ENCODE assay signal across 13 cellular contexts in the genomic region with DNA sequence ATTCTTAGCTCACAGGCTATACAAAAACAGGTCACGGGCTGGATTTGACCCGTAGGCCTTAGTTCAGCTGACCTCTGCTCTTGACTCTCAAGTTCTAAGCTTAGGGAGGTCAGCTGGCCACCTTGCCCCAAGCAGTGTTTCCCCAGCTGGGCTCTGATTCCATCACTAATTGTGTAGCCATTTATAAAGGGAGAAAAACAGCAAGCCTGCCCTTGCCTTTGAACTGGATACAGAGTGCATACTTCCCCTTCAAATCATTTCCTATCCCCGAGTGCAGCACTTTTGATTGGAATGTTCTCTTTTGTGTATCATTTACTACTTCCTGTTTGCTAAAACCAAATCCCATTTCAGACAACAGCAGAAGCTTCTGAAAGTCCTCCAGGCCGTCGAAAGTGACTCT.
DNase-seq lines count a peak whose midpoint lies in the region; ATAC-seq and TF ChIP-seq lines count a peak whose summit lies in the region.
"Had no signal": no experiment of that assay in that cellular context is flagged by ENCODE, and none has a peak within 500 bp of the region (broad histone marks: within the 10 kb centered on the region; RNA-seq: fewer than 3 reads in every experiment).

No MANE protein-coding gene starts in this region.

- no peaks in the 10 kb centered on the region for H3K4me1 Mint-ChIP-seq in immature natural killer cell
- H3K4me1 Mint-ChIP-seq: central memory CD8-positive, alpha-beta T cell had no signal

- no peak for TF ChIP-seq POLR2A in GM18505 (IDR thresholded peaks at IDR 0.05; ENCODE audit: borderline replicate concordance, extremely low read depth, insufficient read depth, insufficient read length)

- no peaks in the 10 kb centered on the region for H3K27me3 ChIP-seq in AG04450 (ENCODE audit: control insufficient read depth, insufficient read depth, low read length)
- H3K27me3 ChIP-seq in hepatocyte, result no peaks in the 10 kb centered on the region

- peak overlapping the region; percentile 3 for H3K27ac ChIP-seq in AG04450 (ENCODE audit: low read depth, low read length)
- peak overlapping the region; percentile 54 for H3K27ac ChIP-seq in mesodermal cell (ENCODE audit: low read depth, low read length, severe bottlenecking)
- H3K27ac ChIP-seq in hepatocyte, result no peak overlapping the region
- H3K27ac ChIP-seq: epithelial cell of prostate had no signal

- H4K20me1 ChIP-seq in hepatocyte (ENCODE audit: insufficient read depth, poor library complexity, severe bottlenecking), result no peaks in the 10 kb centered on the region

- H2AFZ ChIP-seq in hepatocyte, result no peak overlapping the region

- no peak overlapping the region for H3K4me3 ChIP-seq in AG04450 (ENCODE audit: low read depth, low read length)
- no peak overlapping the region for H3K4me3 ChIP-seq in mesodermal cell (ENCODE audit: extremely low read depth, insufficient read depth, low read length, poor library complexity, severe bottlenecking)
- H3K4me3 ChIP-seq in hepatocyte, result no peak overlapping the region
- H3K4me3 ChIP-seq: skin epidermis had no signal

- no peak overlapping the region for H3K27ac Mint-ChIP-seq in immature natural killer cell

- H3K36me3 ChIP-seq in mesodermal cell (ENCODE audit: control insufficient read depth, insufficient read depth, low read length), result peaks cover 17% of the 10 kb centered on the region
- H3K36me3 ChIP-seq in hepatocyte (replicated peaks; ENCODE audit: insufficient read depth, low read depth), result no peaks in the 10 kb centered on the region

- no peaks in the 10 kb centered on the region for H3K9me3 Mint-ChIP-seq in immature natural killer cell
- H3K9me3 Mint-ChIP-seq: central memory CD8-positive, alpha-beta T cell had no signal

- TF ChIP-seq CTCF in AG04450 (IDR thresholded peaks at IDR 0.05; ENCODE audit: low read depth, low read length), result no peak
- no peak for TF ChIP-seq CTCF in hepatocyte (IDR thresholded peaks at IDR 0.05; ENCODE audit: poor library complexity)

- no peak overlapping the region for H3K4me2 ChIP-seq in hepatocyte

- WGBS in mesodermal cell (ENCODE audit: insufficient coverage in 2 of 2), 2 experiments, result 77 to 80% methylated on average over 2 to 5 of the region's 5 CpGs
- 56% methylated on average over 5 of the region's 5 CpGs for WGBS in hepatocyte (ENCODE audit: low lambda C conversion rate, missing lambda C conversion rate)

- H3K79me2 ChIP-seq in hepatocyte, result no peaks in the 10 kb centered on the region

- H3K4me3 Mint-ChIP-seq in immature natural killer cell, result no peak overlapping the region
- H3K4me3 Mint-ChIP-seq: central memory CD8-positive, alpha-beta T cell had no signal

- in situ Hi-C loops in KBM-7 (cut with MboI; ENCODE audit: low pct_unique_long_range_greater_than_20kb, low sequenced_read_pairs), result no loop called here

- DNase-seq in AG04450 (ENCODE audit: low read depth, low spot score) (no peak), KBM-7 (peak; percentile 11), dermis microvascular lymphatic vessel endothelial cell (ENCODE audit: low read depth in 2 of 2) (peak; percentile 72 to 81), immature natural killer cell (no peak), hepatocyte (ENCODE audit: low spot score) (no peak)
- DNase-seq: hypothalamus; NK-92 treated with Interleukin-12 subunit alpha and Interleukin-12 subunit beta, amount 100 ng/mL, for 24 hours had no signal

- no peaks in the 10 kb centered on the region for H3K9me2 ChIP-seq in hepatocyte (replicated peaks; ENCODE audit: insufficient read depth)

- POLR2A ChIA-PET in AG04450 (lab: Yijun Ruan, JAX), result no interaction called here

- H3K36me3 Mint-ChIP-seq in immature natural killer cell, result peaks cover 6 to 33% (median 22%) of the 10 kb centered on the region in 3 donors

- H3K4me1 ChIP-seq in mesodermal cell (ENCODE audit: control insufficient read depth, insufficient read depth, low read length, poor library complexity, severe bottlenecking) (peaks cover 26% of the 10 kb centered on the region), hepatocyte (ENCODE audit: insufficient read depth) (no peaks in the 10 kb centered on the region)

- H3K9me3 ChIP-seq in AG04450 (ENCODE audit: control insufficient read depth, insufficient read depth, low read length) (no peaks in the 10 kb centered on the region), mesodermal cell (ENCODE audit: control insufficient read depth, low read length) (no peaks in the 10 kb centered on the region), hepatocyte (ENCODE audit: low read depth) (no peaks in the 10 kb centered on the region)

- H3K27me3 Mint-ChIP-seq in immature natural killer cell (ENCODE audit: low read depth in 3 of 3), result no peaks in the 10 kb centered on the region
- H3K27me3 Mint-ChIP-seq: central memory CD8-positive, alpha-beta T cell had no signal

- CTCF ChIA-PET in AG04450 (lab: Charles Lee), result interaction anchor here (1.3 kb wide), 1 partner anchor 64 kb away, joined by 6 read pairs; no protein-coding TSS in a partner anchor

- ATAC-seq in HG03520 (IDR thresholded peaks at IDR 0.05; ENCODE audit: unreplicated experiment) (no peak), GM18505 (IDR thresholded peaks at IDR 0.05; ENCODE audit: unreplicated experiment) (no peak)

Comparison
In these comparisons a context has a peak if more than half of its experiments do, and no peak if none do; other contexts are left out.
1. DNase-seq: peak in KBM-7 (single experiment) and dermis microvascular lymphatic vessel endothelial cell (2 of 2); none in AG04450 (single experiment), immature natural killer cell (0 of 3) and hepatocyte (single experiment).